In genomic region chr1:207644852-207645631, GRCh38 we compare ENCODE assay signal across 8 cellular contexts. TPM values are rescaled to one million over a fixed set of nuclear protein-coding genes. Genes with fewer than 3 reads are reported as not detected.
DNase-seq lines count a peak whose midpoint lies in the region; ATAC-seq, FAIRE-seq and TF ChIP-seq lines count a peak whose summit lies in the region.

TSS of gene CR1L (plus strand) at chr1:207645133. CDS start at chr1:207645234, 101 bp downstream.

- no peak for FAIRE-seq in urothelium cell line (lab: Jason Lieb, UNC)

- peaks cover 14% of the 10 kb centered on the region for H3K27me3 Mint-ChIP-seq in activated CD4-positive, alpha-beta memory T cell treated with anti-CD3 and anti-CD28 coated beads for 36 hours

- H3K4me1 ChIP-seq in duodenal mucosa (ENCODE audit: control insufficient read depth in 1 of 2, insufficient read depth in 2 of 2, low read length in 2 of 2) (peaks cover 0 to 5% of the 10 kb centered on the region in 2 donors), lung (ENCODE audit: control insufficient read depth in 2 of 2, insufficient read depth in 2 of 2, low read length in 2 of 2) (peaks cover 2 to 3% of the 10 kb centered on the region in 2 donors)

- no peaks in the 10 kb centered on the region for H3K36me3 ChIP-seq in duodenal mucosa (ENCODE audit: control insufficient read depth in 1 of 2, insufficient read depth in 2 of 2, low read length in 2 of 2)
- no peaks in the 10 kb centered on the region for H3K36me3 ChIP-seq in lung (ENCODE audit: control insufficient read depth in 2 of 2, insufficient read depth in 2 of 2, low read length in 2 of 2)

- H3K36me3 Mint-ChIP-seq in activated CD4-positive, alpha-beta memory T cell treated with anti-CD3 and anti-CD28 coated beads for 36 hours = no peaks in the 10 kb centered on the region

- H3K9ac ChIP-seq in duodenal mucosa (ENCODE audit: low read depth in 1 of 2, low read length in 2 of 2) = peak within 1 kb of the TSS in 1 of 2 donors; percentile 27

- intact Hi-C loops in activated CD4-positive, alpha-beta memory T cell treated with anti-CD3 and anti-CD28 coated beads for 36 hours (cut with micrococcal nuclease) = no loop called here

- peak within 1 kb of the TSS; percentile 62 for H3K4me3 Mint-ChIP-seq in activated CD4-positive, alpha-beta memory T cell treated with anti-CD3 and anti-CD28 coated beads for 36 hours

- TF ChIP-seq CTCF in lung (IDR thresholded peaks at IDR 0.05; ENCODE audit: control extremely low read depth, extremely low read depth) = no peak

- no peak within 1 kb of the TSS for H3K27ac Mint-ChIP-seq in activated CD4-positive, alpha-beta memory T cell treated with anti-CD3 and anti-CD28 coated beads for 36 hours

- WGBS in lung, 2 donors = 10 to 18% methylated on average over 61 to 65 of the region's 65 CpGs

- peaks cover 7% of the 10 kb centered on the region for H3K4me1 Mint-ChIP-seq in activated CD4-positive, alpha-beta memory T cell treated with anti-CD3 and anti-CD28 coated beads for 36 hours (ENCODE audit: low read depth)

- H3K9me3 Mint-ChIP-seq in activated CD4-positive, alpha-beta memory T cell treated with anti-CD3 and anti-CD28 coated beads for 36 hours = no peaks in the 10 kb centered on the region

- no peaks in the 10 kb centered on the region for H3K9me3 ChIP-seq in duodenal mucosa (ENCODE audit: control insufficient read depth in 1 of 2, low read length in 2 of 2)
- peaks cover 0 to 4% of the 10 kb centered on the region in 2 donors for H3K9me3 ChIP-seq in lung (ENCODE audit: control insufficient read depth in 2 of 2, insufficient read depth in 1 of 2, low read length in 1 of 2)

- DNase-seq in DMS114 treated with DMSO at 0.1 percent for 48 hours (lab: John Stamatoyannopoulos, UW; ENCODE audit: unreplicated experiment) (peak; percentile 60), NCI-H1092 treated with DMSO at 0.1 percent for 48 hours (lab: John Stamatoyannopoulos, UW) (peak; percentile 77), lung (ENCODE audit: low spot score) (peak; percentile 77), urothelium cell line (ENCODE audit: low spot score) (no peak)
- peak; percentile 86 for DNase-seq in activated CD4-positive, alpha-beta memory T cell treated with anti-CD3 and anti-CD28 coated beads for 36 hours
- DNase-seq in stimulated activated CD8-positive, alpha-beta memory T cell treated with anti-CD3 and anti-CD28 coated beads, Interleukin-12 subunit alpha, Interleukin-12 subunit beta, amount 100 ng/mL, for 1 hour (ENCODE audit: low read depth) = peak; percentile 42

- POLR2A ChIA-PET in activated CD4-positive, alpha-beta memory T cell treated with anti-CD3 and anti-CD28 coated beads for 36 hours (lab: Charles Lee) = no interaction called here

- H3K27ac ChIP-seq in duodenal mucosa (ENCODE audit: low read depth, low read length) = no peak within 1 kb of the TSS
- peak within 1 kb of the TSS in 1 of 2 donors; percentile 9 for H3K27ac ChIP-seq in lung (ENCODE audit: low read depth in 1 of 2, low read length in 1 of 2)

- H3K4me3 ChIP-seq in duodenal mucosa (ENCODE audit: low read depth in 1 of 2, low read length in 2 of 2) (peak within 1 kb of the TSS; percentile 69 to 76), lung (peak within 1 kb of the TSS; percentile 17)

- H3K27me3 ChIP-seq in duodenal mucosa (ENCODE audit: control insufficient read depth in 1 of 2, insufficient read depth in 2 of 2, low read length in 2 of 2) (no peaks in the 10 kb centered on the region), lung (ENCODE audit: control insufficient read depth, insufficient read depth) (no peaks in the 10 kb centered on the region)

- CTCF ChIA-PET in activated CD4-positive, alpha-beta memory T cell treated with anti-CD3 and anti-CD28 coated beads for 36 hours (lab: Charles Lee) = interaction anchor here (0.6 kb wide), 1 partner anchor 152 kb away, joined by 3 read pairs; no protein-coding TSS in a partner anchor

- ATAC-seq in GM21723 (IDR thresholded peaks at IDR 0.05; ENCODE audit: unreplicated experiment) = peak; percentile 90
- peak; percentile 96 for ATAC-seq in lung (ENCODE audit: insufficient read depth, low FRiP score)

RNA-seq across cellular contexts. Expression of gene CR1L, which starts in this region (rescaled TPM):
- total RNA-seq in activated CD4-positive, alpha-beta memory T cell treated with anti-CD3 and anti-CD28 coated beads for 36 hours = not detected
- total RNA-seq in lung = 1 to 10 TPM; 1.3 to 2.6 TPM
- under 1 TPM; 0.28 to 0.60 TPM for polyA plus RNA-seq in lung

Comparison
In these comparisons a context has a peak if more than half of its experiments do, and no peak if none do; other contexts are left out.
1. Peak in DNase-seq in activated CD4-positive, alpha-beta memory T cell treated with anti-CD3 and anti-CD28 coated beads for 36 hours; RNA of the gene not detected or under 1 TPM.